Comparison of ENCODE assay signal across 16 cellular contexts in genomic region chr10:61475449-61475873, GRCh38. TPM values are rescaled to one million over a fixed set of nuclear protein-coding genes. Genes with fewer than 3 reads are reported as not detected.
DNase-seq lines count a peak whose midpoint lies in the region; ATAC-seq, FAIRE-seq and TF ChIP-seq lines count a peak whose summit lies in the region.
"Had no signal": no experiment of that assay in that cellular context is flagged by ENCODE, and none has a peak within 500 bp of the region (broad histone marks: within the 10 kb centered on the region; RNA-seq: fewer than 3 reads in every experiment).

No MANE protein-coding gene starts in this region.

- ATAC-seq in activated T-cell treated with anti-CD3 and anti-CD28 coated beads, Interleukin-2, amount 50 U/mL, for 72 hours (replicated peaks in 1 of 2) = no peak
- ATAC-seq: activated CD4-positive, alpha-beta T cell treated with anti-CD3 and anti-CD28 coated beads for 36 hours; left cardiac atrium; stimulated activated memory B cell treated with anti-CD40 and anti-IgM and Interleukin-4, amounts not matched to agents 10 μg/mL and 1 μg/mL and 100 μg/mL, for 72 hours had no signal

- no peak for TF ChIP-seq CTCF in bronchial epithelial cell (IDR thresholded peaks at IDR 0.05; ENCODE audit: insufficient read depth, low read length, severe bottlenecking)

- H3K27me3 ChIP-seq in MG63 = no peaks in the 10 kb centered on the region
- H3K27me3 ChIP-seq in bronchial epithelial cell (ENCODE audit: control insufficient read depth, insufficient read depth, low read length) = no peaks in the 10 kb centered on the region
- H3K27me3 ChIP-seq: adrenal gland, dorsolateral prefrontal cortex had no signal

- H3K4me3 ChIP-seq in MG63 = no peak overlapping the region
- H3K4me3 ChIP-seq in bronchial epithelial cell (ENCODE audit: low read depth, low read length) = no peak overlapping the region
- H3K4me3 ChIP-seq: adrenal gland, dorsolateral prefrontal cortex had no signal

- no peaks in the 10 kb centered on the region for H3K4me1 Mint-ChIP-seq in activated T-cell treated with anti-CD3 and anti-CD28 coated beads, Interleukin-2, amount 50 U/mL, for 72 hours (ENCODE audit: low read depth)
- H3K4me1 Mint-ChIP-seq: activated CD4-positive, alpha-beta T cell treated with anti-CD3 and anti-CD28 coated beads for 36 hours; stimulated activated memory B cell treated with anti-CD40 and anti-IgM and Interleukin-4, amounts not matched to agents 10 μg/mL and 1 μg/mL and 100 μg/mL, for 72 hours had no signal

- H3K36me3 Mint-ChIP-seq in activated T-cell treated with anti-CD3 and anti-CD28 coated beads, Interleukin-2, amount 50 U/mL, for 72 hours (ENCODE audit: insufficient read depth in 2 of 2) = no peaks in the 10 kb centered on the region
- H3K36me3 Mint-ChIP-seq: stimulated activated memory B cell treated with anti-CD40 and anti-IgM and Interleukin-4, amounts not matched to agents 10 μg/mL and 1 μg/mL and 100 μg/mL, for 72 hours had no signal

- H3K4me3 Mint-ChIP-seq in activated T-cell treated with anti-CD3 and anti-CD28 coated beads, Interleukin-2, amount 50 U/mL, for 72 hours = no peak overlapping the region
- H3K4me3 Mint-ChIP-seq: activated CD4-positive, alpha-beta T cell treated with anti-CD3 and anti-CD28 coated beads for 36 hours; stimulated activated memory B cell treated with anti-CD40 and anti-IgM and Interleukin-4, amounts not matched to agents 10 μg/mL and 1 μg/mL and 100 μg/mL, for 72 hours had no signal

- H3K36me3 ChIP-seq in MG63 = no peaks in the 10 kb centered on the region
- no peaks in the 10 kb centered on the region for H3K36me3 ChIP-seq in bronchial epithelial cell (ENCODE audit: control insufficient read depth, insufficient read depth, low read length)
- H3K36me3 ChIP-seq: adrenal gland had no signal

- H3K9me3 ChIP-seq in MG63 = no peaks in the 10 kb centered on the region
- H3K9me3 ChIP-seq: adrenal gland had no signal

- DNase-seq in COLO829 (ENCODE audit: low spot score) (peak; percentile 19), MG63 (peak; percentile 56), bronchial epithelial cell (ENCODE audit: low read depth) (peak; percentile 41), kidney glomerular epithelial cell (lab: John Stamatoyannopoulos, UW) (peak; percentile 56), NCI-H1436 treated with DMSO at 0.1 percent for 48 hours (lab: John Stamatoyannopoulos, UW) (no peak), T-helper 9 cell (no peak)
- DNase-seq in activated CD4-positive, alpha-beta T cell treated with anti-CD3 and anti-CD28 coated beads for 4 hours = no peak
- DNase-seq in activated T-cell treated with anti-CD3 and anti-CD28 coated beads, Interleukin-2, amount 50 U/mL, for 72 hours = no peak
- DNase-seq: activated CD4-positive, alpha-beta T cell treated with anti-CD3 and anti-CD28 coated beads for 36 hours; adrenal gland; dorsolateral prefrontal cortex; left cardiac atrium; NCI-H1092 treated with DMSO at 0.1 percent for 48 hours; stimulated activated CD4-positive, alpha-beta T cell treated with anti-CD3 and anti-CD28 coated beads, Interleukin-4, amount 100 ng/mL, for 1 hour had no signal

- no peak for FAIRE-seq in bronchial epithelial cell (lab: Jason Lieb, UNC)

- no peaks in the 10 kb centered on the region for H3K27me3 Mint-ChIP-seq in activated T-cell treated with anti-CD3 and anti-CD28 coated beads, Interleukin-2, amount 50 U/mL, for 72 hours (ENCODE audit: low read depth)

- H3K9me3 Mint-ChIP-seq in activated T-cell treated with anti-CD3 and anti-CD28 coated beads, Interleukin-2, amount 50 U/mL, for 72 hours = no peaks in the 10 kb centered on the region
- H3K9me3 Mint-ChIP-seq: stimulated activated memory B cell treated with anti-CD40 and anti-IgM and Interleukin-4, amounts not matched to agents 10 μg/mL and 1 μg/mL and 100 μg/mL, for 72 hours had no signal

- no peak overlapping the region for H3K27ac Mint-ChIP-seq in activated T-cell treated with anti-CD3 and anti-CD28 coated beads, Interleukin-2, amount 50 U/mL, for 72 hours
- H3K27ac Mint-ChIP-seq: activated CD4-positive, alpha-beta T cell treated with anti-CD3 and anti-CD28 coated beads for 36 hours; stimulated activated memory B cell treated with anti-CD40 and anti-IgM and Interleukin-4, amounts not matched to agents 10 μg/mL and 1 μg/mL and 100 μg/mL, for 72 hours had no signal

RNA-seq across cellular contexts. Expression of gene TMEM26, which starts 22.3 kb away (rescaled TPM):
- 0.25 TPM in 1 of 2 replicates, not detected in the other for total RNA-seq in MG63 (2014; rRNA removed; shearing (Covaris generic); ENCODE audit: low replicate concordance)
- under 0.01 TPM in 1 of 2 replicates, not detected in the other for total RNA-seq in bronchial epithelial cell
- total RNA-seq in activated T-cell treated with anti-CD3 and anti-CD28 coated beads, Interleukin-2, amount 50 U/mL, for 72 hours = not detected
- total RNA-seq: activated CD4-positive, alpha-beta T cell treated with anti-CD3 and anti-CD28 coated beads for 36 hours; T-helper 1 cell treated with Interleukin-12 subunit alpha and Interleukin-12 subunit beta and Interleukin-4 antibody, amounts not matched to agents 30 ng/mL and 1 ng/mL, for 36 hours had no signal

Comparison
In these comparisons a context has a peak if more than half of its experiments do, and no peak if none do; other contexts are left out.
1. DNase-seq: peak in COLO829 (single experiment), MG63 (single experiment), bronchial epithelial cell (single experiment) and kidney glomerular epithelial cell (single experiment); none in activated CD4-positive, alpha-beta T cell treated with anti-CD3 and anti-CD28 coated beads for 4 hours (0 of 2), NCI-H1436 treated with DMSO at 0.1 percent for 48 hours (single experiment), activated T-cell treated with anti-CD3 and anti-CD28 coated beads, Interleukin-2, amount 50 U/mL, for 72 hours (0 of 2) and T-helper 9 cell (single experiment).